ENCODE assay signal across 23 cellular contexts in the genomic region with DNA sequence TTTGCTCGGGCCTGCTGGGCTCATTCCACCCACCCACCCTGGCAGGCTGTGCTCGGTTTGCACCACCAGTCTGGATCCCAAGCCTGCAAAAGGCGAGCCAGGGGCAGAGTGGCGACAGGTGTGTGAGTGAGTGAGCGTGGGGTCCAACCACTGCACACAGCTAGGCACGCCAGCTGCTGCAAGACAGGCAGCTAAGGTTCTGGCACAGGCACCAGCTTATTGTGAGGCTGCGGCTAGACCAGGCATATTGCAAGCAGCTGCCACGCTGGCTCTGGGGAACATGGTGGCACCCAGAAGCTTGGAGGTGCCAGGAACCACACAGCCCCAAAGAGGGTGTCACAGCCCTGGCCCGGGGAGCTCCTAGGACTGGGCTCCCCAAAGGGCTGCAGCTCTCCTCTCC.
"Had no signal": no experiment of that assay in that cellular context is flagged by ENCODE, and none has a peak within 500 bp of the region (broad histone marks: within the 10 kb centered on the region; RNA-seq: fewer than 3 reads in every experiment).

No MANE protein-coding gene starts in this region.

- H3K4me3 ChIP-seq: ascending aorta, body of pancreas, Peyer's patch had no signal

- H3K9me3 ChIP-seq: ascending aorta, body of pancreas, Peyer's patch had no signal

- H3K27ac ChIP-seq: ascending aorta, body of pancreas, Peyer's patch, RWPE1 had no signal

- FAIRE-seq: bronchial epithelial cell had no signal

- H3K27me3 ChIP-seq: ascending aorta, body of pancreas, Peyer's patch had no signal

- DNase-seq: activated B cell treated with CpG ODN at 0.5 μM for 24 hours; activated CD4-positive, alpha-beta T cell treated with anti-CD3 and anti-CD28 coated beads for 1 hour; activated CD4-positive, alpha-beta T cell treated with anti-CD3 and anti-CD28 coated beads, Interleukin-2, amount 10 ng/mL, durations not matched to agents 24 days and 14 days; activated CD4-positive, alpha-beta T cell treated with anti-CD3 and anti-CD28 coated beads, Interleukin-2, amount 50 U/mL, for 48 hours; activated naive CD4-positive, alpha-beta T cell; activated naive CD8-positive, alpha-beta T cell treated with anti-CD3 and anti-CD28 coated beads, Interleukin-2, amount 50 U/mL, for 24 hours; activated T-cell treated with anti-CD3 and anti-CD28 coated beads for 4 hours; activated T-cell treated with anti-CD3 and anti-CD28 coated beads, Interleukin-2, amount 50 U/mL, for 72 hours; amniotic stem cell; body of pancreas; MM.1S; NCI-H1105; NCI-H1436; NCI-H1694 treated with DMSO at 0.1 percent for 48 hours; NCI-H2029 treated with DMSO at 0.1 percent for 48 hours; NCI-H510A treated with DMSO at 0.1 percent for 48 hours; NCI-H69; SHP77 had no signal

- H3K4me1 ChIP-seq: Peyer's patch had no signal

- H3K36me3 ChIP-seq: ascending aorta, Peyer's patch had no signal

- ATAC-seq: activated naive CD4-positive, alpha-beta T cell treated with anti-CD3 and anti-CD28 coated beads, Interleukin-2, amount 50 U/mL, for 72 hours; activated naive CD8-positive, alpha-beta T cell treated with anti-CD3 and anti-CD28 coated beads, Interleukin-2, amount 50 U/mL, for 24 hours; activated T-cell treated with anti-CD3 and anti-CD28 coated beads, Interleukin-2, amount 50 U/mL, for 72 hours; body of pancreas had no signal
